Comparison of ENCODE assay signal across 23 cellular contexts in genomic region chr7:47403341-47403866, GRCh38.
DNase-seq lines count a peak whose midpoint lies in the region; ATAC-seq, FAIRE-seq and TF ChIP-seq lines count a peak whose summit lies in the region.
"Had no signal": no experiment of that assay in that cellular context is flagged by ENCODE, and none has a peak within 500 bp of the region (broad histone marks: within the 10 kb centered on the region; RNA-seq: fewer than 3 reads in every experiment).

No MANE protein-coding gene starts in this region.

- peaks cover 10% of the 10 kb centered on the region for H3K4me1 ChIP-seq in CD8-positive, alpha-beta T cell (ENCODE audit: insufficient read depth, low read length)
- H3K4me1 ChIP-seq in astrocyte (ENCODE audit: insufficient read depth, low read length) (peaks cover 9% of the 10 kb centered on the region), iPS-20b (ENCODE audit: insufficient read depth, low read length) (peaks cover 10% of the 10 kb centered on the region; the same call in 1 of the 2 replicates), rectal smooth muscle tissue (ENCODE audit: control insufficient read depth, insufficient read depth, low read length) (peaks cover 23% of the 10 kb centered on the region)

- no peak for TF ChIP-seq CTCF in CD8-positive, alpha-beta T cell (IDR thresholded peaks at IDR 0.05)
- no peak for TF ChIP-seq CTCF in astrocyte (IDR thresholded peaks at IDR 0.05; ENCODE audit: insufficient read depth, low read depth, low read length)

- DNase-seq in CD8-positive, alpha-beta T cell: no peak
- DNase-seq in astrocyte (ENCODE audit: low read depth) (peak; percentile 80), CD1c-positive myeloid dendritic cell (ENCODE audit: extremely low spot score) (no peak), urothelium cell line (ENCODE audit: low spot score) (no peak), KG1 (lab: John Stamatoyannopoulos, UW) (no peak), NCI-H345 treated with DMSO at 0.1 percent for 48 hours (lab: John Stamatoyannopoulos, UW; ENCODE audit: unreplicated experiment) (no peak)
- DNase-seq: activated CD4-positive, alpha-beta T cell treated with anti-CD3 and anti-CD28 coated beads, Interleukin-2, amount 50 U/mL, for 1 hour; activated naive CD4-positive, alpha-beta T cell treated with Interleukin-2 at 50 U/mL for 16 hours; DND-41; GOT3; left ventricle myocardium superior; NCI-H1436 treated with DMSO at 0.1 percent for 48 hours; NK-92 treated with Interleukin-12 subunit alpha and Interleukin-12 subunit beta, amount 100 ng/mL, for 24 hours; stimulated activated CD4-positive, alpha-beta T cell treated with anti-CD3 and anti-CD28 coated beads, Interleukin-4, amount 100 ng/mL, for 1 hour; substantia nigra had no signal

- H3K27ac ChIP-seq in CD8-positive, alpha-beta T cell (ENCODE audit: low read depth, low read length): no peak overlapping the region
- H3K27ac ChIP-seq in astrocyte (ENCODE audit: low read depth, low read length) (peak overlapping the region; percentile 8), iPS-20b (ENCODE audit: low read length) (peak overlapping the region; percentile 18), rectal smooth muscle tissue (ENCODE audit: low read depth, low read length) (peak overlapping the region; percentile 33)
- H3K27ac ChIP-seq: C4-2B, epithelial cell of prostate had no signal

- H3K9ac ChIP-seq in astrocyte (ENCODE audit: low read length) (no peak overlapping the region), iPS-20b (ENCODE audit: low read depth, low read length) (peak overlapping the region; percentile 38; the same call in 1 of the 2 replicates), rectal smooth muscle tissue (ENCODE audit: low read length) (no peak overlapping the region)

- no peaks in the 10 kb centered on the region for H3K36me3 ChIP-seq in CD8-positive, alpha-beta T cell (ENCODE audit: insufficient read depth, low read length)
- H3K36me3 ChIP-seq in astrocyte (ENCODE audit: insufficient read depth, low read length) (peaks cover 7% of the 10 kb centered on the region), iPS-20b (ENCODE audit: insufficient read depth, low read depth, low read length) (peaks cover 8% of the 10 kb centered on the region), rectal smooth muscle tissue (ENCODE audit: control insufficient read depth, insufficient read depth, low read length) (no peaks in the 10 kb centered on the region)

- H3K4me2 ChIP-seq in astrocyte (ENCODE audit: low read length): peak overlapping the region; percentile 5

- CTCF ChIA-PET in CD8-positive, alpha-beta T cell (lab: Charles Lee): no interaction called here

- POLR2A ChIA-PET in CD8-positive, alpha-beta T cell (lab: Charles Lee): no interaction called here

- H2AFZ ChIP-seq in astrocyte (ENCODE audit: low read depth, low read length): no peak overlapping the region

- H4K20me1 ChIP-seq in astrocyte (ENCODE audit: insufficient read depth, low read length): peaks cover 62% of the 10 kb centered on the region

- H3K9me3 ChIP-seq in CD8-positive, alpha-beta T cell (ENCODE audit: low read length): no peaks in the 10 kb centered on the region
- H3K9me3 ChIP-seq in astrocyte (ENCODE audit: insufficient read depth, low read depth, low read length) (no peaks in the 10 kb centered on the region), iPS-20b (ENCODE audit: insufficient read depth, low read depth, low read length) (no peaks in the 10 kb centered on the region)
- H3K9me3 ChIP-seq: pancreas had no signal

- no peak for ATAC-seq in CD8-positive, alpha-beta T cell
- ATAC-seq: HepG2, left ventricle myocardium superior, pancreas had no signal

- no peak overlapping the region for H3K4me3 ChIP-seq in CD8-positive, alpha-beta T cell (ENCODE audit: low read depth, low read length)
- H3K4me3 ChIP-seq in astrocyte (ENCODE audit: insufficient read depth, low read depth, low read length) (no peak overlapping the region), iPS-20b (ENCODE audit: low read length) (no peak overlapping the region), rectal smooth muscle tissue (ENCODE audit: low read length) (no peak overlapping the region)
- H3K4me3 ChIP-seq: pancreas, skin epidermis had no signal

- peak overlapping the region; percentile 67 for H3K27ac Mint-ChIP-seq in CD8-positive, alpha-beta T cell
- peak overlapping the region; percentile 71 for H3K27ac Mint-ChIP-seq in astrocyte (ENCODE audit: unreplicated experiment)
- H3K27ac Mint-ChIP-seq: dendritic cell treated with granulocyte-macrophage colony-stimulating factor and Interleukin-4, amounts not matched to agents 40 ng/mL and 50 ng/mL, for 4 days had no signal

- no peaks in the 10 kb centered on the region for H3K27me3 ChIP-seq in CD8-positive, alpha-beta T cell (ENCODE audit: insufficient read depth, low read length)
- no peaks in the 10 kb centered on the region for H3K27me3 ChIP-seq in astrocyte (ENCODE audit: insufficient read depth, low read length)
- H3K27me3 ChIP-seq in iPS-20b (ENCODE audit: insufficient read depth, low read length): no peaks in the 10 kb centered on the region
- no peaks in the 10 kb centered on the region for H3K27me3 ChIP-seq in rectal smooth muscle tissue (ENCODE audit: control insufficient read depth, insufficient read depth, low read length)
- H3K27me3 ChIP-seq: pancreas had no signal

- FAIRE-seq in astrocyte (lab: Jason Lieb, UNC) (no peak), urothelium cell line (lab: Jason Lieb, UNC) (no peak)
- FAIRE-seq: HepG2, pancreas had no signal

- no peaks in the 10 kb centered on the region for H3K36me3 Mint-ChIP-seq in CD8-positive, alpha-beta T cell
- peaks cover 23% of the 10 kb centered on the region for H3K36me3 Mint-ChIP-seq in astrocyte (ENCODE audit: low read depth, unreplicated experiment)

- H3K27me3 Mint-ChIP-seq in CD8-positive, alpha-beta T cell (ENCODE audit: low read depth): no peaks in the 10 kb centered on the region
- H3K27me3 Mint-ChIP-seq in astrocyte (ENCODE audit: low read depth, unreplicated experiment): no peaks in the 10 kb centered on the region
- H3K27me3 Mint-ChIP-seq: dendritic cell treated with granulocyte-macrophage colony-stimulating factor and Interleukin-4, amounts not matched to agents 40 ng/mL and 50 ng/mL, for 4 days had no signal

- peaks cover 14% of the 10 kb centered on the region for H3K4me1 Mint-ChIP-seq in CD8-positive, alpha-beta T cell (ENCODE audit: low read depth)
- H3K4me1 Mint-ChIP-seq in astrocyte (ENCODE audit: low read depth, unreplicated experiment): peaks cover 12% of the 10 kb centered on the region

- no peaks in the 10 kb centered on the region for H3K79me2 ChIP-seq in astrocyte (ENCODE audit: insufficient read depth, low read length)

- H3K9me3 Mint-ChIP-seq in CD8-positive, alpha-beta T cell: no peaks in the 10 kb centered on the region
- H3K9me3 Mint-ChIP-seq in astrocyte (ENCODE audit: unreplicated experiment): no peaks in the 10 kb centered on the region
- H3K9me3 Mint-ChIP-seq: dendritic cell treated with granulocyte-macrophage colony-stimulating factor and Interleukin-4, amounts not matched to agents 40 ng/mL and 50 ng/mL, for 4 days had no signal

- intact Hi-C loops in CD8-positive, alpha-beta T cell (cut with DNase I, micrococcal nuclease): no loop called here

- no peak overlapping the region for H3K4me3 Mint-ChIP-seq in CD8-positive, alpha-beta T cell
- H3K4me3 Mint-ChIP-seq in astrocyte (ENCODE audit: unreplicated experiment): no peak overlapping the region
- H3K4me3 Mint-ChIP-seq: dendritic cell treated with granulocyte-macrophage colony-stimulating factor and Interleukin-4, amounts not matched to agents 40 ng/mL and 50 ng/mL, for 4 days had no signal
